In genomic region chr19:45785781-45786532, GRCh38 we compare ENCODE assay signal across 23 cellular contexts. TPM values are rescaled to one million over a fixed set of nuclear protein-coding genes. Genes with fewer than 3 reads are reported as not detected.
DNase-seq lines count a peak whose midpoint lies in the region; ATAC-seq, FAIRE-seq and TF ChIP-seq lines count a peak whose summit lies in the region.
"Had no signal": no experiment of that assay in that cellular context is flagged by ENCODE, and none has a peak within 500 bp of the region (broad histone marks: within the 10 kb centered on the region; RNA-seq: fewer than 3 reads in every experiment).

No MANE protein-coding gene starts in this region.

- TF ChIP-seq CTCF in GM12878 (IDR thresholded peaks at IDR 0.05 in 2 of 3, conservative IDR thresholded peaks at IDR 0.05 in 1 of 3; ENCODE audit: control insufficient read depth in 2 of 3, extremely low read depth in 1 of 3, insufficient read depth in 1 of 3, low read depth in 3 of 3, low read length in 3 of 3), result no peak
- no peak for TF ChIP-seq CTCF in right atrium auricular region (IDR thresholded peaks at IDR 0.05)

- TF ChIP-seq POLR2A in GM12878 (IDR thresholded peaks at IDR 0.05; ENCODE audit: low read depth, low read length), result peak; percentile 51; the same call in 1 of the 2 replicates

- no peak for FAIRE-seq in GM12878 (lab: Jason Lieb, UNC)
- FAIRE-seq: G401.6 had no signal

- H3K4me2 ChIP-seq in GM12878 (ENCODE audit: control insufficient read depth, insufficient read depth), result no peak overlapping the region

- CTCF ChIA-PET in GM12878 (lab: Yijun Ruan, JAX), result no interaction called here

- peaks cover 4% of the 10 kb centered on the region for H3K79me2 ChIP-seq in GM12878 (ENCODE audit: control insufficient read depth, insufficient read depth, low read length)
- H3K79me2 ChIP-seq: parathyroid adenoma had no signal

- 97% methylated on average over 46 of the region's 57 CpGs for WGBS in GM12878 (ENCODE audit: insufficient coverage, insufficient replicate concordance, low lambda C conversion rate, missing lambda C conversion rate)

- BruUV-seq in GM12878 (replicated peaks; lab: Mats Ljungman, UMichigan), result no TSS peak

- H3K9ac ChIP-seq in GM12878 (ENCODE audit: control insufficient read depth, insufficient read depth, low read length), result no peak overlapping the region
- no peak overlapping the region for H3K9ac ChIP-seq in stomach smooth muscle (ENCODE audit: low read length in 2 of 2)
- H3K9ac ChIP-seq: parathyroid adenoma had no signal

- no peak for TF ChIP-seq RAD21 in GM12878 (IDR thresholded peaks at IDR 0.05; ENCODE audit: insufficient read depth, low read depth, low read length)

- DNase-seq in GM12878 (ENCODE audit: low read depth, low spot score) (no peak), right atrium auricular region (ENCODE audit: low spot score) (no peak), cerebellar cortex (ENCODE audit: low spot score) (no peak), left lobe of liver (ENCODE audit: low spot score) (no peak)
- DNase-seq: activated CD4-positive, alpha-beta memory T cell treated with anti-CD3 and anti-CD28 coated beads for 36 hours; activated CD4-positive, CD25-positive, alpha-beta regulatory T cell; body of pancreas; CD4-positive, alpha-beta T cell; DMS153; left colon; NCI-H1105; NCI-H2081; NCI-H446; OCI-M1; SHP77; stimulated activated CD4-positive, alpha-beta T cell treated with anti-CD3 and anti-CD28 coated beads, Interleukin-2, amount 100 ng/mL, for 24 hours had no signal

- no peaks in the 10 kb centered on the region for H3K27me3 ChIP-seq in GM12878 (replicated peaks in 1 of 2; ENCODE audit: control insufficient read depth in 2 of 2, insufficient read depth in 2 of 2, low read length in 1 of 2)
- H3K27me3 ChIP-seq in right atrium auricular region, result no peaks in the 10 kb centered on the region
- H3K27me3 ChIP-seq in stomach smooth muscle (ENCODE audit: control insufficient read depth in 1 of 2, insufficient read depth in 2 of 2, low read length in 2 of 2), result no peaks in the 10 kb centered on the region
- H3K27me3 ChIP-seq: body of pancreas had no signal

- no peak overlapping the region for H3K27ac ChIP-seq in GM12878 (ENCODE audit: control insufficient read depth, insufficient read depth)
- H3K27ac ChIP-seq in right atrium auricular region, result peak overlapping the region; percentile 93 to 95
- peak overlapping the region; percentile 86 for H3K27ac ChIP-seq in stomach smooth muscle (ENCODE audit: low read length)
- H3K27ac ChIP-seq: body of pancreas, parathyroid adenoma had no signal

- H3K4me1 ChIP-seq in GM12878 (ENCODE audit: control insufficient read depth, insufficient read depth, low read length) (peaks cover 5% of the 10 kb centered on the region), right atrium auricular region (peaks cover 0 to 75% of the 10 kb centered on the region in 2 donors), stomach smooth muscle (ENCODE audit: control insufficient read depth, insufficient read depth, low read length) (peaks cover 42% of the 10 kb centered on the region)
- H3K4me1 ChIP-seq: parathyroid adenoma had no signal

- H3K4me3 ChIP-seq in GM12878 (no peak overlapping the region), right atrium auricular region (no peak overlapping the region), stomach smooth muscle (ENCODE audit: low read length in 2 of 2) (no peak overlapping the region)
- H3K4me3 ChIP-seq: body of pancreas, skin epidermis had no signal

- in situ Hi-C loops in GM12878 (cut with MboI), result no loop called here

- intact Hi-C loops in GM12878 (cut with micrococcal nuclease; ENCODE audit: unreplicated experiment), result no loop called here

- RAD21 ChIA-PET in GM12878 (lab: Charles Lee; ENCODE audit: unreplicated experiment), result no interaction called here

- H3K36me3 ChIP-seq in GM12878 (ENCODE audit: control insufficient read depth in 2 of 2, insufficient read depth in 2 of 2, low read length in 1 of 2) (peaks cover 2 to 12% of the 10 kb centered on the region in 2 experiments; a peak in 3 of 4 replicates), right atrium auricular region (peaks cover 45% of the 10 kb centered on the region), stomach smooth muscle (ENCODE audit: control insufficient read depth in 2 of 2, insufficient read depth in 2 of 2, low read length in 2 of 2) (peaks cover 20 to 25% of the 10 kb centered on the region in 2 donors)

- no peak for ATAC-seq in GM12878
- ATAC-seq in left lobe of liver, result no peak
- ATAC-seq: body of pancreas; left colon; stimulated activated memory B cell treated with anti-CD40 and anti-IgM and Interleukin-4, amounts not matched to agents 10 μg/mL and 1 μg/mL and 100 μg/mL, for 72 hours had no signal

- H4K20me1 ChIP-seq in GM12878 (ENCODE audit: control insufficient read depth, insufficient read depth), result no peaks in the 10 kb centered on the region

- no peak for TF ChIP-seq EP300 in GM12878 (IDR thresholded peaks at IDR 0.05; ENCODE audit: borderline replicate concordance in 1 of 2, control insufficient read depth in 1 of 2, low read depth in 2 of 2, low read length in 2 of 2)

- POLR2A ChIA-PET in GM12878 (lab: Charles Lee), result no interaction called here

- SMC1A ChIA-PET in GM12878 (lab: Charles Lee; ENCODE audit: uncharacterized antibody, unreplicated experiment), result no interaction called here

- H2AFZ ChIP-seq in GM12878 (ENCODE audit: control insufficient read depth, low read depth, low read length), result no peak overlapping the region
- H2AFZ ChIP-seq: parathyroid adenoma had no signal

- H3K9me3 ChIP-seq in GM12878 (replicated peaks; ENCODE audit: control insufficient read depth, insufficient read depth, low read length) (no peaks in the 10 kb centered on the region), right atrium auricular region (no peaks in the 10 kb centered on the region), stomach smooth muscle (ENCODE audit: control insufficient read depth in 2 of 2, low read length in 2 of 2) (no peaks in the 10 kb centered on the region)
- H3K9me3 ChIP-seq: body of pancreas had no signal

RNA-seq across cellular contexts. Expression of gene DMPK, which starts 3.7 kb away (rescaled TPM):
- total RNA-seq in GM12878 (2013; cell fraction: nucleolus; rRNA removed), result 24.3 and 27.6 TPM in 2 replicates
- total RNA-seq in GM12878 (2014; rRNA removed), result 5.7 and 6.6 TPM in 2 replicates
- 4.9 and 5.1 TPM in 2 replicates for total RNA-seq in GM12878 (2014; rRNA removed; fragmentation: Illumina TruSeq; extraction: Trizol)
- 26.7 and 33.6 TPM in 2 replicates for total RNA-seq in GM12878 (2021)
- polyA plus RNA-seq in GM12878 (2011; ENCODE audit: low read depth), result 18.1 TPM
- 3.9 and 5.4 TPM in 2 replicates for polyA plus RNA-seq in GM12878 (2011; rRNA removed)
- 5.1 and 8.4 TPM in 2 replicates for polyA plus RNA-seq in GM12878 (2011; cell fraction: cytosol; rRNA removed)
- 102 and 132 TPM in 2 replicates for polyA plus RNA-seq in GM12878 (2011; cell fraction: nucleus; rRNA removed)
- 21.5 and 29.6 TPM in 2 replicates for polyA plus RNA-seq in GM12878 (2012)
- polyA plus RNA-seq in GM12878 (2014; fragmentation: Illumina TruSeq; extraction: Trizol), result 4.0 and 7.6 TPM in 2 replicates
- under 1 TPM; 0.60 to 0.84 TPM for polyA plus RNA-seq in GM12878 (2014; fragmentation: Nextera tagmentation; extraction: Ambion mirVana)
- polyA plus RNA-seq in GM12878 (2014; rRNA removed), result 27.8 and 35.4 TPM in 2 replicates
- 1 to 10 TPM; 3.2 to 3.5 TPM for polyA plus RNA-seq in GM12878 (2016; fragmentation: Nextera tagmentation; extraction: Ambion mirVana)
- polyA minus RNA-seq in GM12878 (2011; rRNA and poly(A)+ RNA removed), result 4.6 and 15.0 TPM in 2 replicates
- polyA minus RNA-seq in GM12878 (2011; cell fraction: cytosol; rRNA and poly(A)+ RNA removed), result 3.2 and 4.1 TPM in 2 replicates
- 8.1 and 21.7 TPM in 2 replicates for polyA minus RNA-seq in GM12878 (2011; cell fraction: nucleus; rRNA and poly(A)+ RNA removed)
- 100 to 1,000 TPM; 107 to 214 TPM for total RNA-seq in right atrium auricular region
- 7.8 TPM for total RNA-seq in left lobe of liver

RNA-seq across cellular contexts. Expression of gene DMWD, which starts 6.7 kb away (rescaled TPM):
- total RNA-seq in GM12878 (2013; cell fraction: nucleolus; rRNA removed), result 87.3 and 99.9 TPM in 2 replicates
- total RNA-seq in GM12878 (2014; rRNA removed), result 28.7 and 31.2 TPM in 2 replicates
- total RNA-seq in GM12878 (2014; rRNA removed; fragmentation: Illumina TruSeq; extraction: Trizol), result 15.7 and 17.8 TPM in 2 replicates
- total RNA-seq in GM12878 (2021), result 51.3 and 56.0 TPM in 2 replicates
- polyA plus RNA-seq in GM12878 (2011; ENCODE audit: low read depth), result 7.9 TPM
- 8.2 and 13.2 TPM in 2 replicates for polyA plus RNA-seq in GM12878 (2011; rRNA removed)
- polyA plus RNA-seq in GM12878 (2011; cell fraction: cytosol; rRNA removed), result 16.4 and 22.2 TPM in 2 replicates
- 55.0 and 67.0 TPM in 2 replicates for polyA plus RNA-seq in GM12878 (2011; cell fraction: nucleus; rRNA removed)
- polyA plus RNA-seq in GM12878 (2012), result 17.8 and 24.1 TPM in 2 replicates
- polyA plus RNA-seq in GM12878 (2014; fragmentation: Illumina TruSeq; extraction: Trizol), result 5.3 and 10.1 TPM in 2 replicates
- 1 to 10 TPM; 3.5 to 3.8 TPM for polyA plus RNA-seq in GM12878 (2014; fragmentation: Nextera tagmentation; extraction: Ambion mirVana)
- 31.7 and 38.9 TPM in 2 replicates for polyA plus RNA-seq in GM12878 (2014; rRNA removed)
- 1 to 10 TPM; 5.2 to 7.6 TPM for polyA plus RNA-seq in GM12878 (2016; fragmentation: Nextera tagmentation; extraction: Ambion mirVana)
- 21.9 and 39.8 TPM in 2 replicates for polyA minus RNA-seq in GM12878 (2011; rRNA and poly(A)+ RNA removed)
- polyA minus RNA-seq in GM12878 (2011; cell fraction: cytosol; rRNA and poly(A)+ RNA removed), result 10.2 and 18.1 TPM in 2 replicates
- polyA minus RNA-seq in GM12878 (2011; cell fraction: nucleus; rRNA and poly(A)+ RNA removed), result 32.9 and 77.0 TPM in 2 replicates
- 10 to 100 TPM; 41.5 to 55.9 TPM for total RNA-seq in right atrium auricular region
- 13.9 TPM for total RNA-seq in left lobe of liver

RNA-seq across cellular contexts. Expression of gene SIX5, which starts 16.9 kb away (rescaled TPM):
- total RNA-seq in GM12878 (2013; cell fraction: nucleolus; rRNA removed), result 5.6 and 6.7 TPM in 2 replicates
- 3.9 and 5.8 TPM in 2 replicates for total RNA-seq in GM12878 (2014; rRNA removed)
- total RNA-seq in GM12878 (2014; rRNA removed; fragmentation: Illumina TruSeq; extraction: Trizol), result 2.7 TPM in 2 replicates
- 10.1 and 10.5 TPM in 2 replicates for total RNA-seq in GM12878 (2021)
- polyA plus RNA-seq in GM12878 (2011; ENCODE audit: low read depth), result 0.39 TPM
- polyA plus RNA-seq in GM12878 (2011; rRNA removed), result 0.66 and 2.3 TPM in 2 replicates
- polyA plus RNA-seq in GM12878 (2011; cell fraction: cytosol; rRNA removed), result 3.5 and 5.5 TPM in 2 replicates
- polyA plus RNA-seq in GM12878 (2011; cell fraction: nucleus; rRNA removed), result 25.1 and 25.5 TPM in 2 replicates
- polyA plus RNA-seq in GM12878 (2012), result 4.4 and 4.8 TPM in 2 replicates
- polyA plus RNA-seq in GM12878 (2014; fragmentation: Illumina TruSeq; extraction: Trizol), result 1.2 and 3.3 TPM in 2 replicates
- polyA plus RNA-seq in GM12878 (2014; fragmentation: Nextera tagmentation; extraction: Ambion mirVana), result not detected
- polyA plus RNA-seq in GM12878 (2014; rRNA removed), result 8.1 and 9.8 TPM in 2 replicates
- polyA plus RNA-seq in GM12878 (2016; fragmentation: Nextera tagmentation; extraction: Ambion mirVana), result 1 to 10 TPM; 1.9 to 2.3 TPM
- polyA minus RNA-seq in GM12878 (2011; rRNA and poly(A)+ RNA removed), result 1.0 and 2.6 TPM in 2 replicates
- polyA minus RNA-seq in GM12878 (2011; cell fraction: cytosol; rRNA and poly(A)+ RNA removed), result 1.5 and 2.9 TPM in 2 replicates
- polyA minus RNA-seq in GM12878 (2011; cell fraction: nucleus; rRNA and poly(A)+ RNA removed), result 4.0 and 7.3 TPM in 2 replicates
- total RNA-seq in right atrium auricular region, result 10 to 100 TPM in 1 of 2 donors, 1 to 10 TPM in 1; 9.3 to 18.6 TPM
- total RNA-seq in left lobe of liver, result 12.1 TPM

RNA-seq across cellular contexts. Expression of gene RSPH6A, which starts 29.2 kb away (rescaled TPM):
- total RNA-seq in GM12878 (2013; cell fraction: nucleolus; rRNA removed), result 2.9 and 4.0 TPM in 2 replicates
- total RNA-seq in GM12878 (2014; rRNA removed) (0.06 and 0.16 TPM in 2 replicates), GM12878 (2014; rRNA removed; fragmentation: Illumina TruSeq; extraction: Trizol) (0.14 and 0.18 TPM in 2 replicates), GM12878 (2021) (0.37 and 0.41 TPM in 2 replicates), right atrium auricular region (not detected), left lobe of liver (not detected)
- not detected for polyA plus RNA-seq in GM12878 (2011; ENCODE audit: low read depth)
- polyA plus RNA-seq in GM12878 (2011; rRNA removed) (0.06 TPM in 1 of 2 replicates, not detected in the other), GM12878 (2014; fragmentation: Illumina TruSeq; extraction: Trizol) (0.03 TPM in 1 of 2 replicates, not detected in the other), GM12878 (2014; fragmentation: Nextera tagmentation; extraction: Ambion mirVana) (not detected), GM12878 (2014; rRNA removed) (0.29 and 0.37 TPM in 2 replicates), GM12878 (2016; fragmentation: Nextera tagmentation; extraction: Ambion mirVana) (under 1 TPM in 1 of 2 experiments, not detected in 1; 0.25 TPM)
- polyA plus RNA-seq in GM12878 (2011; cell fraction: cytosol; rRNA removed), result 0.12 and 0.13 TPM in 2 replicates
- polyA plus RNA-seq in GM12878 (2011; cell fraction: nucleus; rRNA removed), result 0.43 and 0.76 TPM in 2 replicates
- 0.14 TPM in 1 of 2 replicates, not detected in the other for polyA plus RNA-seq in GM12878 (2012)
- polyA minus RNA-seq in GM12878 (2011; rRNA and poly(A)+ RNA removed), result 0.15 and 0.36 TPM in 2 replicates
- 0.52 TPM in 1 of 2 replicates, not detected in the other for polyA minus RNA-seq in GM12878 (2011; cell fraction: cytosol; rRNA and poly(A)+ RNA removed)
- polyA minus RNA-seq in GM12878 (2011; cell fraction: nucleus; rRNA and poly(A)+ RNA removed), result 0.60 and 0.96 TPM in 2 replicates

RNA-seq across cellular contexts. Expression of gene MEIOSIN, which starts 52.7 kb away (rescaled TPM):
- total RNA-seq in GM12878 (2013; cell fraction: nucleolus; rRNA removed), result not detected in 2 replicates
- 0.11 and 0.17 TPM in 2 replicates for total RNA-seq in GM12878 (2014; rRNA removed)
- total RNA-seq in GM12878 (2014; rRNA removed; fragmentation: Illumina TruSeq; extraction: Trizol), result not detected in 2 replicates
- total RNA-seq in GM12878 (2021), result not detected in 2 replicates
- not detected for polyA plus RNA-seq in GM12878 (2011; ENCODE audit: low read depth)
- 0.04 and 0.11 TPM in 2 replicates for polyA plus RNA-seq in GM12878 (2011; rRNA removed)
- polyA plus RNA-seq in GM12878 (2011; cell fraction: cytosol; rRNA removed), result 0.15 and 0.17 TPM in 2 replicates
- polyA plus RNA-seq in GM12878 (2011; cell fraction: nucleus; rRNA removed), result 0.15 and 0.16 TPM in 2 replicates
- polyA plus RNA-seq in GM12878 (2012), result 0.07 and 0.08 TPM in 2 replicates
- 0.06 TPM in 1 of 2 replicates, not detected in the other for polyA plus RNA-seq in GM12878 (2014; fragmentation: Illumina TruSeq; extraction: Trizol)
- polyA plus RNA-seq in GM12878 (2014; fragmentation: Nextera tagmentation; extraction: Ambion mirVana), result not detected
- polyA plus RNA-seq in GM12878 (2014; rRNA removed), result 0.04 and 0.05 TPM in 2 replicates
- polyA plus RNA-seq in GM12878 (2016; fragmentation: Nextera tagmentation; extraction: Ambion mirVana), result under 1 TPM; 0.19 to 0.66 TPM
- polyA minus RNA-seq in GM12878 (2011; rRNA and poly(A)+ RNA removed), result 0.10 and 0.15 TPM in 2 replicates
- not detected in 2 replicates for polyA minus RNA-seq in GM12878 (2011; cell fraction: cytosol; rRNA and poly(A)+ RNA removed)
- polyA minus RNA-seq in GM12878 (2011; cell fraction: nucleus; rRNA and poly(A)+ RNA removed), result not detected in 2 replicates
- under 1 TPM; 0.78 to 0.90 TPM for total RNA-seq in right atrium auricular region
- not detected for total RNA-seq in left lobe of liver
- total RNA-seq: activated CD4-positive, alpha-beta memory T cell treated with anti-CD3 and anti-CD28 coated beads for 36 hours; body of pancreas; CD4-positive, alpha-beta T cell; H9; left colon; mesothelial cell of epicardium had no signal
